In the genomic region with DNA sequence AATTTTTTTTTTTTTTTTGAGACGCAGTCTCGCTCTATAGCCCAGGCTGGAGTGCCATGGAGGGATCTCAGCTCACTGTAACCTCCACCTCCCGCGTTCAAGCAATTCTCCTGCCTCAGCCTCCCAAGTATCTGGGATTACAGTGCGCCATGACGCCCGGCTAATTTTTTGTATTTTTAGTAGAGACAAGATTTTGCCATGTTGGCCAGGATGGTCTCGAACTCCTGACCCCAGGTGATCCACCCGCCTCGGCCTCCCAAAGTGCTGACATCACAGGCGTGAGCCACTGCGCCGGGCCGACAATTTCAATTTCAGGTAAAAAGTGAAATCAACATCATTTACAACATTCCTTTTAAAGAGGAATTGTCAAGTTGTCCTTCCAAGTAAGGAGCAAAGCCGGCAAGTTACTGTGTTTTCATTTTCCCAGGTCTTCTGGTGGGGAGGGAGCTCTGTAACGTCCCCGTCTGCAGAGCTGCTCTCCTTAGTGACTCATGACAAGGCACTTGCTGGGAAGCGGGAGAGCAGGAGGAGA, we compare ENCODE assay signal across 1 cellular context.
TF ChIP-seq lines count a peak whose summit lies in the region.

No MANE protein-coding gene starts in this region.

TF ChIP-seq in HCT116, 20 proteins besides CTCF, POLR2A, EP300 and RAD21 (continued from another document):
- TF ChIP-seq, protein P1, sequence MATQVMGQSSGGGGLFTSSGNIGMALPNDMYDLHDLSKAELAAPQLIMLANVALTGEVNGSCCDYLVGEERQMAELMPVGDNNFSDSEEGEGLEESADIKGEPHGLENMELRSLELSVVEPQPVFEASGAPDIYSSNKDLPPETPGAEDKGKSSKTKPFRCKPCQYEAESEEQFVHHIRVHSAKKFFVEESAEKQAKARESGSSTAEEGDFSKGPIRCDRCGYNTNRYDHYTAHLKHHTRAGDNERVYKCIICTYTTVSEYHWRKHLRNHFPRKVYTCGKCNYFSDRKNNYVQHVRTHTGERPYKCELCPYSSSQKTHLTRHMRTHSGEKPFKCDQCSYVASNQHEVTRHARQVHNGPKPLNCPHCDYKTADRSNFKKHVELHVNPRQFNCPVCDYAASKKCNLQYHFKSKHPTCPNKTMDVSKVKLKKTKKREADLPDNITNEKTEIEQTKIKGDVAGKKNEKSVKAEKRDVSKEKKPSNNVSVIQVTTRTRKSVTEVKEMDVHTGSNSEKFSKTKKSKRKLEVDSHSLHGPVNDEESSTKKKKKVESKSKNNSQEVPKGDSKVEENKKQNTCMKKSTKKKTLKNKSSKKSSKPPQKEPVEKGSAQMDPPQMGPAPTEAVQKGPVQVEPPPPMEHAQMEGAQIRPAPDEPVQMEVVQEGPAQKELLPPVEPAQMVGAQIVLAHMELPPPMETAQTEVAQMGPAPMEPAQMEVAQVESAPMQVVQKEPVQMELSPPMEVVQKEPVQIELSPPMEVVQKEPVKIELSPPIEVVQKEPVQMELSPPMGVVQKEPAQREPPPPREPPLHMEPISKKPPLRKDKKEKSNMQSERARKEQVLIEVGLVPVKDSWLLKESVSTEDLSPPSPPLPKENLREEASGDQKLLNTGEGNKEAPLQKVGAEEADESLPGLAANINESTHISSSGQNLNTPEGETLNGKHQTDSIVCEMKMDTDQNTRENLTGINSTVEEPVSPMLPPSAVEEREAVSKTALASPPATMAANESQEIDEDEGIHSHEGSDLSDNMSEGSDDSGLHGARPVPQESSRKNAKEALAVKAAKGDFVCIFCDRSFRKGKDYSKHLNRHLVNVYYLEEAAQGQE (IDR thresholded peaks at IDR 0.05; ENCODE audit: low read depth) = no peak
- TF ChIP-seq CEBPB (IDR thresholded peaks at IDR 0.05; ENCODE audit: low read depth) (no peak), EGR1 (IDR thresholded peaks at IDR 0.05; ENCODE audit: low read depth) (no peak), SRF (IDR thresholded peaks at IDR 0.05; ENCODE audit: low read depth) (no peak), ZNF274 (IDR thresholded peaks at IDR 0.05; ENCODE audit: low read depth, low read length) (no peak), FOSL1 (IDR thresholded peaks at IDR 0.05; ENCODE audit: low read depth) (no peak), POLR2AphosphoS5 (IDR thresholded peaks at IDR 0.05; ENCODE audit: low read depth, low read length) (no peak), ZFX (IDR thresholded peaks at IDR 0.05) (no peak), ELF1 (IDR thresholded peaks at IDR 0.05; ENCODE audit: borderline replicate concordance, low read depth) (no peak), SP1 (IDR thresholded peaks at IDR 0.05; ENCODE audit: low read depth) (no peak), TCF7L2 (IDR thresholded peaks at IDR 0.05; ENCODE audit: borderline replicate concordance, extremely low read depth, insufficient read depth, insufficient read length) (no peak), EZH2 (IDR thresholded peaks at IDR 0.05) (no peak)
- TF ChIP-seq, protein P2, sequence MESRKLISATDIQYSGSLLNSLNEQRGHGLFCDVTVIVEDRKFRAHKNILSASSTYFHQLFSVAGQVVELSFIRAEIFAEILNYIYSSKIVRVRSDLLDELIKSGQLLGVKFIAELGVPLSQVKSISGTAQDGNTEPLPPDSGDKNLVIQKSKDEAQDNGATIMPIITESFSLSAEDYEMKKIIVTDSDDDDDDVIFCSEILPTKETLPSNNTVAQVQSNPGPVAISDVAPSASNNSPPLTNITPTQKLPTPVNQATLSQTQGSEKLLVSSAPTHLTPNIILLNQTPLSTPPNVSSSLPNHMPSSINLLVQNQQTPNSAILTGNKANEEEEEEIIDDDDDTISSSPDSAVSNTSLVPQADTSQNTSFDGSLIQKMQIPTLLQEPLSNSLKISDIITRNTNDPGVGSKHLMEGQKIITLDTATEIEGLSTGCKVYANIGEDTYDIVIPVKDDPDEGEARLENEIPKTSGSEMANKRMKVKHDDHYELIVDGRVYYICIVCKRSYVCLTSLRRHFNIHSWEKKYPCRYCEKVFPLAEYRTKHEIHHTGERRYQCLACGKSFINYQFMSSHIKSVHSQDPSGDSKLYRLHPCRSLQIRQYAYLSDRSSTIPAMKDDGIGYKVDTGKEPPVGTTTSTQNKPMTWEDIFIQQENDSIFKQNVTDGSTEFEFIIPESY (IDR thresholded peaks at IDR 0.05; ENCODE audit: extremely low read depth, insufficient replicate concordance, low read length) = no peak
- TF ChIP-seq, protein P3, sequence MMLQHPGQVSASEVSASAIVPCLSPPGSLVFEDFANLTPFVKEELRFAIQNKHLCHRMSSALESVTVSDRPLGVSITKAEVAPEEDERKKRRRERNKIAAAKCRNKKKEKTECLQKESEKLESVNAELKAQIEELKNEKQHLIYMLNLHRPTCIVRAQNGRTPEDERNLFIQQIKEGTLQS (IDR thresholded peaks at IDR 0.05) = no peak
